8 cellular contexts compared by ENCODE assay signal in genomic region chr6:68638225-68638900, GRCh38. TPM values are rescaled to one million over a fixed set of nuclear protein-coding genes. Genes with fewer than 3 reads are reported as not detected.
DNase-seq lines count a peak whose midpoint lies in the region; ATAC-seq and TF ChIP-seq lines count a peak whose summit lies in the region.

No MANE protein-coding gene starts in this region.

- DNase-seq in CD14-positive monocyte (ENCODE audit: low spot score), result no peak
- DNase-seq in H4 (ENCODE audit: low spot score), result peak; percentile 36
- peak; percentile 43 for DNase-seq in SK-N-DZ (ENCODE audit: low spot score)
- peak; percentile 26 for DNase-seq in fibroblast of gingiva (ENCODE audit: low read depth)
- peak in 6 of 10 donors; percentile 50 to 86 (median 66) for DNase-seq in posterior cingulate gyrus
- no peak for DNase-seq in naive thymus-derived CD8-positive, alpha-beta T cell

- peaks cover 0 to 13% (median 0%) of the 10 kb centered on the region in 7 donors for H3K9me3 Mint-ChIP-seq in CD14-positive monocyte
- H3K9me3 Mint-ChIP-seq in naive thymus-derived CD8-positive, alpha-beta T cell, result no peaks in the 10 kb centered on the region

- no peak for ATAC-seq in naive thymus-derived CD8-positive, alpha-beta T cell
- ATAC-seq in GM18868 (IDR thresholded peaks at IDR 0.05; ENCODE audit: unreplicated experiment) (no peak), HG03354 (IDR thresholded peaks at IDR 0.05; ENCODE audit: poor library complexity, severe bottlenecking, unreplicated experiment) (no peak)

- intact Hi-C loops in CD14-positive monocyte (cut with micrococcal nuclease) (no loop called here), posterior cingulate gyrus (cut with DNase I) (loop anchor here (1.0 to 5.0 kb wide), 2 partner anchors 140 to 329 kb away; no protein-coding TSS in a partner anchor)

- H3K27ac Mint-ChIP-seq in CD14-positive monocyte, result no peak overlapping the region
- no peak overlapping the region for H3K27ac Mint-ChIP-seq in naive thymus-derived CD8-positive, alpha-beta T cell

- peaks cover 0 to 5% of the 10 kb centered on the region in 2 donors for H3K36me3 Mint-ChIP-seq in CD14-positive monocyte
- peaks cover 0 to 4% (median 0%) of the 10 kb centered on the region in 3 donors for H3K36me3 Mint-ChIP-seq in naive thymus-derived CD8-positive, alpha-beta T cell

- no peak overlapping the region for H3K4me3 Mint-ChIP-seq in CD14-positive monocyte
- no peak overlapping the region for H3K4me3 Mint-ChIP-seq in naive thymus-derived CD8-positive, alpha-beta T cell

- H3K4me1 Mint-ChIP-seq in CD14-positive monocyte, result peaks cover 41% of the 10 kb centered on the region
- H3K4me1 Mint-ChIP-seq in naive thymus-derived CD8-positive, alpha-beta T cell, result peaks cover 17 to 38% (median 25%) of the 10 kb centered on the region in 4 donors

- H3K27me3 Mint-ChIP-seq in CD14-positive monocyte (ENCODE audit: low read depth in 3 of 3), result peaks cover 37 to 58% (median 42%) of the 10 kb centered on the region in 3 donors
- peaks cover 33 to 74% (median 46%) of the 10 kb centered on the region in 5 donors for H3K27me3 Mint-ChIP-seq in naive thymus-derived CD8-positive, alpha-beta T cell

- POLR2A ChIA-PET in naive thymus-derived CD8-positive, alpha-beta T cell (lab: Charles Lee), result no interaction called here

- TF ChIP-seq CTCF in CD14-positive monocyte (IDR thresholded peaks at IDR 0.05), result peak; percentile 88

RNA-seq across cellular contexts. Expression of gene ADGRB3, which starts 3.3 kb away (rescaled TPM):
- polyA plus RNA-seq in CD14-positive monocyte, result under 1 TPM; 0.05 to 0.23 TPM
- total RNA-seq in H4 (2014; rRNA removed; shearing (Covaris generic)), result 0.79 and 1.1 TPM in 2 replicates
- 9.0 and 12.6 TPM in 2 replicates for polyA plus RNA-seq in SK-N-DZ (2014; cell fraction: cytosol; rRNA removed)
- 11.2 and 12.7 TPM in 2 replicates for polyA plus RNA-seq in SK-N-DZ (2014; cell fraction: nucleus; rRNA removed)
- total RNA-seq in naive thymus-derived CD8-positive, alpha-beta T cell, result not detected
- polyA plus RNA-seq in naive thymus-derived CD8-positive, alpha-beta T cell, result not detected

Comparison
In these comparisons a context has a peak if more than half of its experiments do, and no peak if none do; other contexts are left out.
1. DNase-seq: peak in H4 (single experiment), SK-N-DZ (single experiment), fibroblast of gingiva (single experiment) and posterior cingulate gyrus (6 of 10); none in CD14-positive monocyte (single experiment) and naive thymus-derived CD8-positive, alpha-beta T cell (0 of 10).